Comparison of ENCODE assay signal across 32 cellular contexts in the genomic region with DNA sequence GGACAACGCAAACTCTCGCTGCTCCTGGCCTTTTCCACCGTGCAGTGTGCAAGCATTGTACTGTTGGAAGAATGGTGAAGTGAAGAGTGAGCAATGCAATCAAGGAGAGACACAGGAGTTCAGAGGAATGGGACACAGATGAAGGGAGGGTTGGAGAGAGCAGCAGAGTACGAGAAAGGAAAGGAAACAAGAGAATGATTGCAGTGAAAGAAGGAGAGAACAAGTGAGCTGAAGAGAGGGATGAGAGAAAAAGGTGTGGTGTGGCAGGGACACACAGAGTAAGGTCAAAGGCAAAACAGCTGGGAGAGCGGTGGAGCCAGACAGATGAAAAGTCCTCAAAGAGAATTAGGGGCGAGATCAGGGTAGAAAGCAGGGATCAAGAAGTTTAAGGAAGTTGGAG. TPM values are rescaled to one million over a fixed set of nuclear protein-coding genes. Genes with fewer than 3 reads are reported as not detected.
"Had no signal": no experiment of that assay in that cellular context is flagged by ENCODE, and none has a peak within 500 bp of the region (broad histone marks: within the 10 kb centered on the region; RNA-seq: fewer than 3 reads in every experiment).

No MANE protein-coding gene starts in this region.

- H3K27me3 ChIP-seq: brain microvascular endothelial cell had no signal

- H3K9me3 Mint-ChIP-seq: activated naive CD4-positive, alpha-beta T cell treated with anti-CD3 and anti-CD28 coated beads, Interleukin-2, amount 10 ng/mL, durations not matched to agents 7 days and 5 days; activated naive CD8-positive, alpha-beta T cell treated with anti-CD3 and anti-CD28 coated beads, Interleukin-2, amount 50 U/mL, for 24 hours; activated T-cell treated with anti-CD3 and anti-CD28 coated beads, Interleukin-2, amount 50 U/mL, for 4 hours had no signal

- H3K9ac ChIP-seq: KMS-11 had no signal

- H3K27me3 Mint-ChIP-seq: activated naive CD4-positive, alpha-beta T cell treated with anti-CD3 and anti-CD28 coated beads, Interleukin-2, amount 10 ng/mL, durations not matched to agents 7 days and 5 days; activated naive CD8-positive, alpha-beta T cell; activated naive CD8-positive, alpha-beta T cell treated with anti-CD3 and anti-CD28 coated beads, Interleukin-2, amount 50 U/mL, for 24 hours had no signal

- H3K27ac Mint-ChIP-seq: activated CD8-positive, alpha-beta T cell treated with anti-CD3 and anti-CD28 coated beads, Interleukin-2, amount 10 ng/mL, durations not matched to agents 7 days and 5 days; activated naive CD4-positive, alpha-beta T cell treated with anti-CD3 and anti-CD28 coated beads, Interleukin-2, amount 10 ng/mL, durations not matched to agents 7 days and 5 days; activated naive CD8-positive, alpha-beta T cell; activated naive CD8-positive, alpha-beta T cell treated with anti-CD3 and anti-CD28 coated beads, Interleukin-2, amount 50 U/mL, for 24 hours had no signal

- ATAC-seq: activated CD8-positive, alpha-beta T cell treated with anti-CD3 and anti-CD28 coated beads, Interleukin-2, amount 10 ng/mL, durations not matched to agents 7 days and 5 days; activated naive CD8-positive, alpha-beta T cell treated with anti-CD3 and anti-CD28 coated beads, Interleukin-2, amount 50 U/mL, for 24 hours; activated T-cell treated with anti-CD3 and anti-CD28 coated beads, Interleukin-2, amount 50 U/mL, for 4 hours; PC-3; Right ventricle myocardium inferior had no signal

- H3K4me1 Mint-ChIP-seq: activated naive CD4-positive, alpha-beta T cell treated with anti-CD3 and anti-CD28 coated beads, Interleukin-2, amount 10 ng/mL, durations not matched to agents 7 days and 5 days; activated naive CD8-positive, alpha-beta T cell treated with anti-CD3 and anti-CD28 coated beads, Interleukin-2, amount 50 U/mL, for 24 hours had no signal

- DNase-seq: activated CD4-positive, alpha-beta T cell treated with anti-CD3 and anti-CD28 coated beads for 1 hour; activated CD4-positive, alpha-beta T cell treated with anti-CD3 and anti-CD28 coated beads for 48 hours; activated CD4-positive, CD25-positive, alpha-beta regulatory T cell; activated CD8-positive, alpha-beta T cell treated with anti-CD3 and anti-CD28 coated beads, Interleukin-2, amount 10 ng/mL, durations not matched to agents 7 days and 5 days; activated effector memory CD4-positive, alpha-beta T cell treated with Interleukin-2 at 50 U/mL for 16 hours; activated naive CD4-positive, alpha-beta T cell treated with anti-CD3 and anti-CD28 coated beads, Interleukin-2, amount 10 ng/mL, durations not matched to agents 7 days and 5 days; activated naive CD8-positive, alpha-beta T cell treated with anti-CD3 and anti-CD28 coated beads, Interleukin-2, amount 50 U/mL, for 24 hours; activated T-cell treated with anti-CD3 and anti-CD28 coated beads, Interleukin-2, amount 50 U/mL, for 4 hours; amniotic stem cell; aorta; brain microvascular endothelial cell; central memory CD4-positive, alpha-beta T cell; MM.1S; MV-4-11; NCI-H1092; NCI-H1436 treated with DMSO at 0.1 percent for 48 hours; NCI-H1694 treated with DMSO at 0.1 percent for 48 hours; NCI-H2029; NCI-H510A; NCI-H526; NCI-H748 treated with DMSO at 0.1 percent for 48 hours; NK-92 treated with Interleukin-12 subunit alpha and Interleukin-12 subunit beta, amount 100 ng/mL, for 24 hours; PC-3; SW 1271; T-helper 1 cell; T1000; WERI-Rb-1 had no signal

- H3K27ac ChIP-seq: brain microvascular endothelial cell, KMS-11, WERI-Rb-1 had no signal

- H3K36me3 Mint-ChIP-seq: activated naive CD8-positive, alpha-beta T cell had no signal

- H3K4me2 ChIP-seq: KMS-11 had no signal

- H3K4me3 Mint-ChIP-seq: activated CD8-positive, alpha-beta T cell treated with anti-CD3 and anti-CD28 coated beads, Interleukin-2, amount 10 ng/mL, durations not matched to agents 7 days and 5 days; activated naive CD4-positive, alpha-beta T cell treated with anti-CD3 and anti-CD28 coated beads, Interleukin-2, amount 10 ng/mL, durations not matched to agents 7 days and 5 days; activated naive CD8-positive, alpha-beta T cell; activated naive CD8-positive, alpha-beta T cell treated with anti-CD3 and anti-CD28 coated beads, Interleukin-2, amount 50 U/mL, for 24 hours; activated T-cell treated with anti-CD3 and anti-CD28 coated beads, Interleukin-2, amount 50 U/mL, for 4 hours had no signal

- FAIRE-seq: RCC 7860 had no signal

RNA-seq across cellular contexts. Expression of a gene that starts 34.4 kb away (rescaled TPM):
- total RNA-seq: LHCN-M2 had no signal
